In genomic region chr21:42991992-42992740, GRCh38 we compare ENCODE assay signal across 2 cellular contexts.
TF ChIP-seq lines count a peak whose summit lies in the region.

No MANE protein-coding gene starts in this region.

TF ChIP-seq in liver, 16 proteins besides CTCF, POLR2A, EP300 and RAD21:
- TF ChIP-seq SP1 (IDR thresholded peaks at IDR 0.05), result no peak
- no peak for TF ChIP-seq GABPA (IDR thresholded peaks at IDR 0.05 in 1 of 2, conservative IDR thresholded peaks at IDR 0.05 in 1 of 2)
- no peak for TF ChIP-seq EGR1 (IDR thresholded peaks at IDR 0.05; ENCODE audit: low read depth in 2 of 2)
- no peak for TF ChIP-seq RXRA (IDR thresholded peaks at IDR 0.05)
- TF ChIP-seq JUND (IDR thresholded peaks at IDR 0.05), result peak; percentile 42 to 55
- TF ChIP-seq HNF4A (conservative IDR thresholded peaks at IDR 0.05), result no peak
- TF ChIP-seq NR2F2 (IDR thresholded peaks at IDR 0.05), result no peak

TF ChIP-seq in HepG2, 621 proteins besides CTCF, POLR2A, EP300 and RAD21:
- TF ChIP-seq, protein P1, sequence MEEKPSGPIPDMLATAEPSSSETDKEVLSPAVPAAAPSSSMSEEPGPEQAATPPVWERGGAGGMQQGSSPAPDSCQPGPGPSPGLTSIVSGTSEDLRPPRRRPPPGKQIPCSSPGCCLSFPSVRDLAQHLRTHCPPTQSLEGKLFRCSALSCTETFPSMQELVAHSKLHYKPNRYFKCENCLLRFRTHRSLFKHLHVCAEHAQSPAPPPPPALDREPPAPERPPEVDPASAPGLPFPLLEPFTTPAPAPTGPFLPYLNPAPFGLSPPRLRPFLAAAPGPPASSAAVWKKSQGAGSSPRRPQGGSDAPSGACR (CRISPR knock-in tag; IDR thresholded peaks at IDR 0.05), result no peak
- TF ChIP-seq ZNF30 (CRISPR knock-in tag; IDR thresholded peaks at IDR 0.05) (no peak), ETS1 (CRISPR knock-in tag; IDR thresholded peaks at IDR 0.05) (no peak), HOXA9 (CRISPR knock-in tag; IDR thresholded peaks at IDR 0.05; ENCODE audit: borderline replicate concordance) (no peak), ZKSCAN5 (CRISPR knock-in tag; IDR thresholded peaks at IDR 0.05) (no peak), ZNF703 (CRISPR knock-in tag; IDR thresholded peaks at IDR 0.05; ENCODE audit: borderline replicate concordance) (no peak)
TF ChIP-seq in HepG2: peak in this region for 0.
